ENCODE assay signal across 12 cellular contexts in genomic region chr19:51798958-51799310, GRCh38. TPM values are rescaled to one million over a fixed set of nuclear protein-coding genes. Genes with fewer than 3 reads are reported as not detected.
DNase-seq lines count a peak whose midpoint lies in the region; ATAC-seq and TF ChIP-seq lines count a peak whose summit lies in the region.
"Had no signal": no experiment of that assay in that cellular context is flagged by ENCODE, and none has a peak within 500 bp of the region (broad histone marks: within the 10 kb centered on the region; RNA-seq: fewer than 3 reads in every experiment).

No MANE protein-coding gene starts in this region.

- BruUV-seq in MCF 10A (replicated peaks; lab: Mats Ljungman, UMichigan): no TSS peak

- no peak overlapping the region for H3K4me3 Mint-ChIP-seq in CD8-positive, alpha-beta memory T cell
- no peak overlapping the region for H3K4me3 Mint-ChIP-seq in MCF 10A (ENCODE audit: unreplicated experiment)
- H3K4me3 Mint-ChIP-seq in activated T-cell treated with anti-CD3 and anti-CD28 coated beads, Interleukin-2, amount 50 U/mL, for 24 hours: no peak overlapping the region
- H3K4me3 Mint-ChIP-seq: activated CD4-positive, alpha-beta T cell treated with anti-CD3 and anti-CD28 coated beads for 36 hours had no signal

- H3K9me3 ChIP-seq in CD8-positive, alpha-beta memory T cell (ENCODE audit: low read length): no peaks in the 10 kb centered on the region

- peaks cover 7 to 22% of the 10 kb centered on the region in 2 donors for H3K27me3 Mint-ChIP-seq in CD8-positive, alpha-beta memory T cell
- H3K27me3 Mint-ChIP-seq in MCF 10A (ENCODE audit: insufficient read depth, unreplicated experiment): no peaks in the 10 kb centered on the region
- peaks cover 7% of the 10 kb centered on the region for H3K27me3 Mint-ChIP-seq in activated T-cell treated with anti-CD3 and anti-CD28 coated beads, Interleukin-2, amount 50 U/mL, for 24 hours

- no peaks in the 10 kb centered on the region for H3K36me3 ChIP-seq in CD8-positive, alpha-beta memory T cell (ENCODE audit: insufficient read depth, low read length)

- no peak overlapping the region for H3K4me3 ChIP-seq in CD8-positive, alpha-beta memory T cell (ENCODE audit: low read length)
- H3K4me3 ChIP-seq in skin epidermis: peak overlapping the region in 1 of 7 experiments; percentile 13

- H3K27ac Mint-ChIP-seq in CD8-positive, alpha-beta memory T cell: no peak overlapping the region
- H3K27ac Mint-ChIP-seq in MCF 10A (ENCODE audit: low read depth, unreplicated experiment): peak overlapping the region; percentile 43
- H3K27ac Mint-ChIP-seq in activated T-cell treated with anti-CD3 and anti-CD28 coated beads, Interleukin-2, amount 50 U/mL, for 24 hours: no peak overlapping the region
- H3K27ac Mint-ChIP-seq: activated CD4-positive, alpha-beta T cell treated with anti-CD3 and anti-CD28 coated beads for 36 hours had no signal

- no peaks in the 10 kb centered on the region for H3K27me3 ChIP-seq in CD8-positive, alpha-beta memory T cell (ENCODE audit: insufficient read depth, low read length, poor library complexity, severe bottlenecking)
- no peaks in the 10 kb centered on the region for H3K27me3 ChIP-seq in foreskin keratinocyte

- POLR2A ChIA-PET in CD8-positive, alpha-beta memory T cell (lab: Charles Lee): no interaction called here
- POLR2A ChIA-PET in MCF 10A (lab: Yijun Ruan, JAX): interaction anchor here (0.6 to 3.2 kb wide), 6 partner anchors 10 to 109 kb away, joined by 3 to 12 read pairs (median 4); no protein-coding TSS in a partner anchor

- ATAC-seq in left lobe of liver (peak; percentile 29), foreskin keratinocyte (no peak)
- ATAC-seq: activated CD4-positive, alpha-beta T cell treated with anti-CD3 and anti-CD28 coated beads for 36 hours had no signal

- DNase-seq in CD8-positive, alpha-beta memory T cell: no peak
- DNase-seq in MCF 10A (ENCODE audit: unreplicated experiment): no peak
- DNase-seq in left lobe of liver (ENCODE audit: low spot score): no peak
- DNase-seq in activated T-cell treated with anti-CD3 and anti-CD28 coated beads, Interleukin-2, amount 50 U/mL, for 24 hours: no peak
- DNase-seq in foreskin keratinocyte: no peak
- DNase-seq in NCI-H2171 treated with DMSO at 0.1 percent for 48 hours (lab: John Stamatoyannopoulos, UW): no peak
- no peak for DNase-seq in DMS79 (lab: John Stamatoyannopoulos, UW)
- DNase-seq: activated CD4-positive, alpha-beta T cell treated with anti-CD3 and anti-CD28 coated beads for 36 hours; NCI-H2029 had no signal

- no peak for TF ChIP-seq CTCF in MCF 10A (IDR thresholded peaks at IDR 0.05; ENCODE audit: unreplicated experiment)
- TF ChIP-seq CTCF in foreskin keratinocyte (conservative IDR thresholded peaks at IDR 0.05): no peak

- H3K4me1 Mint-ChIP-seq in CD8-positive, alpha-beta memory T cell: no peaks in the 10 kb centered on the region
- peaks cover 16% of the 10 kb centered on the region for H3K4me1 Mint-ChIP-seq in MCF 10A (ENCODE audit: insufficient read depth, unreplicated experiment)
- H3K4me1 Mint-ChIP-seq in activated T-cell treated with anti-CD3 and anti-CD28 coated beads, Interleukin-2, amount 50 U/mL, for 24 hours (ENCODE audit: low read depth): no peaks in the 10 kb centered on the region
- H3K4me1 Mint-ChIP-seq: activated CD4-positive, alpha-beta T cell treated with anti-CD3 and anti-CD28 coated beads for 36 hours had no signal

- no peaks in the 10 kb centered on the region for H3K4me1 ChIP-seq in CD8-positive, alpha-beta memory T cell (ENCODE audit: insufficient read depth, low read length)
- no peaks in the 10 kb centered on the region for H3K4me1 ChIP-seq in foreskin keratinocyte

- peak overlapping the region; percentile 80 for H3K27ac ChIP-seq in CD8-positive, alpha-beta memory T cell (ENCODE audit: low read depth, low read length)
- peak overlapping the region in 20 of 21 experiments; percentile 2 to 83 (median 74) for H3K27ac ChIP-seq in skin epidermis
- H3K27ac ChIP-seq in foreskin keratinocyte: no peak overlapping the region
- H3K27ac ChIP-seq: KMS-11 had no signal

- peaks cover 0 to 1% (median 0%) of the 10 kb centered on the region in 3 donors for H3K36me3 Mint-ChIP-seq in CD8-positive, alpha-beta memory T cell
- H3K36me3 Mint-ChIP-seq in MCF 10A (ENCODE audit: insufficient read depth, unreplicated experiment): no peaks in the 10 kb centered on the region
- H3K36me3 Mint-ChIP-seq in activated T-cell treated with anti-CD3 and anti-CD28 coated beads, Interleukin-2, amount 50 U/mL, for 24 hours (ENCODE audit: low read depth): no peaks in the 10 kb centered on the region

- CTCF ChIA-PET in CD8-positive, alpha-beta memory T cell (lab: Charles Lee): no interaction called here
- CTCF ChIA-PET in MCF 10A (lab: Yijun Ruan, JAX): interaction anchor here (0.6 to 2.1 kb wide), 6 partner anchors 11 to 413 kb away, joined by 3 to 18 read pairs (median 3); no protein-coding TSS in a partner anchor

- intact Hi-C loops in MCF 10A (cut with micrococcal nuclease): loop anchor here (10.0 kb wide), 1 partner anchor 694 kb away; the partner anchor contains the start of gene CTU1

- peaks cover 0 to 22% (median 14%) of the 10 kb centered on the region in 5 donors for H3K9me3 Mint-ChIP-seq in CD8-positive, alpha-beta memory T cell
- H3K9me3 Mint-ChIP-seq in MCF 10A (ENCODE audit: unreplicated experiment): peaks cover 11% of the 10 kb centered on the region
- peaks cover 7% of the 10 kb centered on the region for H3K9me3 Mint-ChIP-seq in activated T-cell treated with anti-CD3 and anti-CD28 coated beads, Interleukin-2, amount 50 U/mL, for 24 hours

RNA-seq across cellular contexts. Expression of gene FPR3, which starts 4.0 kb away (rescaled TPM):
- 1 to 10 TPM; 1.1 to 1.3 TPM for total RNA-seq in CD8-positive, alpha-beta memory T cell
- polyA plus RNA-seq in CD8-positive, alpha-beta memory T cell: not detected
- total RNA-seq in MCF 10A (2022) (not detected in 2 replicates), left lobe of liver (1.6 TPM), foreskin keratinocyte (not detected in 2 replicates)
- not detected in 2 replicates for polyA plus RNA-seq in foreskin keratinocyte
- total RNA-seq: activated CD4-positive, alpha-beta T cell treated with anti-CD3 and anti-CD28 coated beads for 36 hours had no signal

RNA-seq across cellular contexts. Expression of gene FPR2, which starts 38.0 kb away (rescaled TPM):
- not detected for total RNA-seq in CD8-positive, alpha-beta memory T cell
- not detected for polyA plus RNA-seq in CD8-positive, alpha-beta memory T cell
- not detected in 2 replicates for total RNA-seq in MCF 10A (2022)
- 0.73 TPM for total RNA-seq in left lobe of liver
- total RNA-seq in foreskin keratinocyte: not detected in 2 replicates
- polyA plus RNA-seq in foreskin keratinocyte: not detected in 2 replicates
- total RNA-seq: activated CD4-positive, alpha-beta T cell treated with anti-CD3 and anti-CD28 coated beads for 36 hours; mucosa of gallbladder had no signal

RNA-seq across cellular contexts. Expression of gene FPR1, which starts 47.3 kb away (rescaled TPM):
- total RNA-seq in CD8-positive, alpha-beta memory T cell: not detected
- polyA plus RNA-seq in CD8-positive, alpha-beta memory T cell: not detected
- total RNA-seq in MCF 10A (2022): 6.2 and 8.6 TPM in 2 replicates
- 1.4 TPM for total RNA-seq in left lobe of liver
- 0.46 TPM in 1 of 2 replicates, not detected in the other for total RNA-seq in foreskin keratinocyte
- 0.40 TPM in 1 of 2 replicates, not detected in the other for polyA plus RNA-seq in foreskin keratinocyte
- total RNA-seq: activated CD4-positive, alpha-beta T cell treated with anti-CD3 and anti-CD28 coated beads for 36 hours had no signal
